In the genomic region with DNA sequence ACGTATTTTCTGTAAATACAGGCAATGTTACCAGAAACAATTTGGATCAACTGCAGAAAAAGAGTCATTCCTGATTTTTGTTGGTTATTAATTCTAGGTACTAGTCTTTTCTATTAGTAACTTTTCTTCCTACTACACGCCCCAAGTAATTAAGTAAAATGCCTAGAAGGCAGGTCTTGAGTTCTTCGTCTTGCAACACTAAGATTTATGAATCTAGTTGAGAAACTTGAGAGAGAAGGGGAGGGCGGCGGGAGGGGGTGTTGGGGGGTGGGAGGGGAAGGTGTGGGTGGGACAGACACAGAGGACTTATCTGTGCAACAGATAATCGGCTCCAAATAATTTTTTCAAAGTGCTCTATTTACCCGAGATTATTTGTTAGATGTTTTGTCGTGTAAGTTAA, we compare ENCODE assay signal across 8 cellular contexts. TPM values are rescaled to one million over a fixed set of nuclear protein-coding genes. Genes with fewer than 3 reads are reported as not detected.
DNase-seq lines count a peak whose midpoint lies in the region; ATAC-seq and TF ChIP-seq lines count a peak whose summit lies in the region.

No MANE protein-coding gene starts in this region.

- peak overlapping the region; percentile 99 for H3K27ac Mint-ChIP-seq in CD8-positive, alpha-beta T cell
- peak overlapping the region; percentile 90 for H3K27ac Mint-ChIP-seq in dendritic cell treated with granulocyte-macrophage colony-stimulating factor and Interleukin-4, amounts not matched to agents 40 ng/mL and 50 ng/mL, for 4 days

- H3K4me3 Mint-ChIP-seq in CD8-positive, alpha-beta T cell = peak overlapping the region; percentile 97
- H3K4me3 Mint-ChIP-seq in dendritic cell treated with granulocyte-macrophage colony-stimulating factor and Interleukin-4, amounts not matched to agents 40 ng/mL and 50 ng/mL, for 4 days = peak overlapping the region; percentile 79

- peak in 2 of 7 experiments; percentile 20 to 27 for DNase-seq in CD8-positive, alpha-beta T cell
- DNase-seq in MV-4-11 (lab: John Stamatoyannopoulos, UW) (peak; percentile 21), osteoblast (ENCODE audit: insufficient read length, low spot score, missing footprints) (no peak), NCI-H2227 treated with DMSO at 0.1 percent for 48 hours (lab: John Stamatoyannopoulos, UW) (no peak), HPDE6-E6E7 (ENCODE audit: extremely low spot score) (no peak), germinal center (ENCODE audit: low spot score) (no peak)
- no peak for DNase-seq in effector CD4-positive, alpha-beta T cell

- no peak for TF ChIP-seq CTCF in CD8-positive, alpha-beta T cell (IDR thresholded peaks at IDR 0.05)
- no peak for TF ChIP-seq CTCF in osteoblast (IDR thresholded peaks at IDR 0.05; ENCODE audit: extremely low read depth, low read depth, low read length)

- peak overlapping the region; percentile 94 for H3K4me3 ChIP-seq in CD8-positive, alpha-beta T cell (ENCODE audit: low read depth, low read length)
- H3K4me3 ChIP-seq in osteoblast (ENCODE audit: insufficient read depth, low read length) = peak overlapping the region; percentile 76

- H3K9me3 Mint-ChIP-seq in CD8-positive, alpha-beta T cell = no peaks in the 10 kb centered on the region
- no peaks in the 10 kb centered on the region for H3K9me3 Mint-ChIP-seq in dendritic cell treated with granulocyte-macrophage colony-stimulating factor and Interleukin-4, amounts not matched to agents 40 ng/mL and 50 ng/mL, for 4 days

- POLR2A ChIA-PET in CD8-positive, alpha-beta T cell (lab: Charles Lee) = no interaction called here

- CTCF ChIA-PET in CD8-positive, alpha-beta T cell (lab: Charles Lee) = no interaction called here

- intact Hi-C loops in CD8-positive, alpha-beta T cell (cut with DNase I, micrococcal nuclease) = loop anchor here (2.0 to 10.0 kb wide), 3 partner anchors 231 to 1879 kb away; partner anchors contain the start of gene SLC25A14 (in 1 of the 2)
- intact Hi-C loops in dendritic cell treated with granulocyte-macrophage colony-stimulating factor and Interleukin-4, amounts not matched to agents 40 ng/mL and 50 ng/mL, for 4 days (cut with micrococcal nuclease) = loop anchor here (2.0 to 5.0 kb wide), 3 partner anchors 194 to 399 kb away; partner anchors contain the start of gene STK26

- peak overlapping the region; percentile 85 for H3K4me2 ChIP-seq in osteoblast (ENCODE audit: insufficient read depth, low read length)

- peak; percentile 6 for ATAC-seq in CD8-positive, alpha-beta T cell

- peak overlapping the region; percentile 97 for H3K27ac ChIP-seq in CD8-positive, alpha-beta T cell (ENCODE audit: low read depth, low read length)
- H3K27ac ChIP-seq in osteoblast (ENCODE audit: low read depth, low read length) = peak overlapping the region; percentile 75

- no peaks in the 10 kb centered on the region for H3K27me3 ChIP-seq in CD8-positive, alpha-beta T cell (ENCODE audit: insufficient read depth, low read length)
- H3K27me3 ChIP-seq in osteoblast (ENCODE audit: insufficient read depth, low read length) = no peaks in the 10 kb centered on the region

- H3K36me3 Mint-ChIP-seq in CD8-positive, alpha-beta T cell = peaks cover 42% of the 10 kb centered on the region
- H3K36me3 Mint-ChIP-seq in dendritic cell treated with granulocyte-macrophage colony-stimulating factor and Interleukin-4, amounts not matched to agents 40 ng/mL and 50 ng/mL, for 4 days (ENCODE audit: low read depth) = peaks cover 27% of the 10 kb centered on the region

- H2AFZ ChIP-seq in osteoblast (ENCODE audit: low read length) = no peak overlapping the region

- H3K4me1 ChIP-seq in CD8-positive, alpha-beta T cell (ENCODE audit: insufficient read depth, low read length) = peaks cover 32% of the 10 kb centered on the region
- H3K4me1 ChIP-seq in osteoblast (ENCODE audit: insufficient read depth, low read length) = peaks cover 21% of the 10 kb centered on the region

- no peaks in the 10 kb centered on the region for H3K36me3 ChIP-seq in CD8-positive, alpha-beta T cell (ENCODE audit: insufficient read depth, low read length)
- peaks cover 4% of the 10 kb centered on the region for H3K36me3 ChIP-seq in osteoblast (ENCODE audit: insufficient read depth, low read length)

- H3K9me3 ChIP-seq in CD8-positive, alpha-beta T cell (ENCODE audit: low read length) = no peaks in the 10 kb centered on the region
- H3K9me3 ChIP-seq in osteoblast (ENCODE audit: low read depth, low read length) = no peaks in the 10 kb centered on the region

- no peaks in the 10 kb centered on the region for H3K27me3 Mint-ChIP-seq in CD8-positive, alpha-beta T cell (ENCODE audit: low read depth)
- H3K27me3 Mint-ChIP-seq in dendritic cell treated with granulocyte-macrophage colony-stimulating factor and Interleukin-4, amounts not matched to agents 40 ng/mL and 50 ng/mL, for 4 days = no peaks in the 10 kb centered on the region

- H3K79me2 ChIP-seq in osteoblast (ENCODE audit: insufficient read depth, low read length) = peaks cover 28% of the 10 kb centered on the region

- H4K20me1 ChIP-seq in osteoblast (ENCODE audit: insufficient read depth, low read length) = peaks cover 6% of the 10 kb centered on the region

- H3K4me1 Mint-ChIP-seq in CD8-positive, alpha-beta T cell (ENCODE audit: low read depth) = peaks cover 48% of the 10 kb centered on the region
- H3K4me1 Mint-ChIP-seq in dendritic cell treated with granulocyte-macrophage colony-stimulating factor and Interleukin-4, amounts not matched to agents 40 ng/mL and 50 ng/mL, for 4 days (ENCODE audit: low read depth) = peaks cover 21% of the 10 kb centered on the region

RNA-seq across cellular contexts. Expression of gene RAP2C, which starts 3.0 kb away (rescaled TPM):
- 10 to 100 TPM; 61.0 to 64.9 TPM for total RNA-seq in CD8-positive, alpha-beta T cell
- total RNA-seq in osteoblast = 24.6 and 27.7 TPM in 2 replicates
